Comparison of ENCODE assay signal across 8 cellular contexts in genomic region chr5:111735829-111736228, GRCh38. TPM values are rescaled to one million over a fixed set of nuclear protein-coding genes. Genes with fewer than 3 reads are reported as not detected.
DNase-seq lines count a peak whose midpoint lies in the region; ATAC-seq, FAIRE-seq and TF ChIP-seq lines count a peak whose summit lies in the region.

No MANE protein-coding gene starts in this region.

- H2AK5ac ChIP-seq in H1 (ENCODE audit: low read depth, low read length), result no peak overlapping the region

- H2BK20ac ChIP-seq in H1 (ENCODE audit: low read length), result no peak overlapping the region

- TF ChIP-seq CTCF in H1 (IDR thresholded peaks at IDR 0.05; ENCODE audit: control extremely low read depth in 1 of 3, insufficient read depth in 1 of 3, low read depth in 1 of 3, low read length in 3 of 3), result no peak
- no peak for TF ChIP-seq CTCF in osteocyte (IDR thresholded peaks at IDR 0.05)
- TF ChIP-seq CTCF in ascending aorta (IDR thresholded peaks at IDR 0.05), result no peak

- peak; percentile 46 for DNase-seq in Caki2 (ENCODE audit: low read depth)
- peak; percentile 13 for DNase-seq in MV-4-11 (lab: John Stamatoyannopoulos, UW)
- peak in 1 of 2 experiments; percentile 23 for DNase-seq in H1 (ENCODE audit: low read depth in 1 of 2, low spot score in 2 of 2)
- DNase-seq in osteocyte (ENCODE audit: extremely low spot score, unreplicated experiment), result no peak
- DNase-seq in ascending aorta (ENCODE audit: low spot score in 2 of 2), result no peak
- no peak for DNase-seq in OCI-M2 (lab: John Stamatoyannopoulos, UW; ENCODE audit: unreplicated experiment)

- peaks cover 8 to 35% (median 10%) of the 10 kb centered on the region in 4 experiments for H3K36me3 ChIP-seq in H1 (ENCODE audit: control insufficient read depth in 2 of 4, insufficient read depth in 4 of 4, low read length in 3 of 4)
- peaks cover 0 to under 1% of the 10 kb centered on the region in 2 donors for H3K36me3 ChIP-seq in ascending aorta

- no peak overlapping the region for H3K4me2 ChIP-seq in H1 (ENCODE audit: insufficient read depth in 1 of 2, low read depth in 2 of 2, low read length in 2 of 2)

- peaks cover 60% of the 10 kb centered on the region for H3K36me3 Mint-ChIP-seq in osteocyte (ENCODE audit: unreplicated experiment)

- no peak overlapping the region for H2BK5ac ChIP-seq in H1 (ENCODE audit: low read depth, low read length)

- H2BK12ac ChIP-seq in H1 (ENCODE audit: low read depth, low read length), result no peak overlapping the region

- no peak overlapping the region for H3K56ac ChIP-seq in H1 (replicated peaks; ENCODE audit: insufficient read length, low read depth, low read length)

- H3K23ac ChIP-seq in H1 (ENCODE audit: insufficient read length), result no peak overlapping the region

- H3K27me3 ChIP-seq in H1 (replicated peaks in 1 of 4; ENCODE audit: control insufficient read depth in 3 of 4, extremely low read depth in 1 of 4, insufficient read depth in 3 of 4, low read length in 3 of 4) (no peaks in the 10 kb centered on the region), ascending aorta (no peaks in the 10 kb centered on the region)

- H4K20me1 ChIP-seq in H1 (replicated peaks in 1 of 2; ENCODE audit: control insufficient read depth in 1 of 2, insufficient read depth in 2 of 2, low read length in 2 of 2), result peaks cover 2 to 10% of the 10 kb centered on the region in 2 experiments

- H3K4me1 ChIP-seq in H1 (replicated peaks in 1 of 4; ENCODE audit: control insufficient read depth in 3 of 4, insufficient read depth in 4 of 4, low read length in 3 of 4), result peaks cover 2 to 10% (median 5%) of the 10 kb centered on the region in 4 experiments; a peak in 3 of 7 replicates
- H3K4me1 ChIP-seq in ascending aorta, result peaks cover 0 to 21% of the 10 kb centered on the region in 2 donors

- H3K27ac ChIP-seq in H1 (ENCODE audit: low read depth, low read length), result no peak overlapping the region
- H3K27ac ChIP-seq in ascending aorta, result no peak overlapping the region

- peak overlapping the region; percentile 81 for H3K27ac Mint-ChIP-seq in osteocyte (ENCODE audit: unreplicated experiment)

- H3K23me2 ChIP-seq in H1 (ENCODE audit: low read depth, low read length), result no peaks in the 10 kb centered on the region

- intact Hi-C loops in ascending aorta (cut with DNase I), result loop anchor here (5.0 kb wide), 1 partner anchor 54 kb away; no protein-coding TSS in a partner anchor

- no peak overlapping the region for H2AFZ ChIP-seq in H1 (ENCODE audit: low read length)

- no peaks in the 10 kb centered on the region for H3K9me3 Mint-ChIP-seq in osteocyte (ENCODE audit: unreplicated experiment)

- no peak overlapping the region for H4K91ac ChIP-seq in H1 (replicated peaks; ENCODE audit: insufficient read length, low read length)

- H3K27me3 Mint-ChIP-seq in osteocyte (ENCODE audit: unreplicated experiment), result no peaks in the 10 kb centered on the region

- ATAC-seq in HG03439 (IDR thresholded peaks at IDR 0.05; ENCODE audit: unreplicated experiment) (no peak), HG03521 (IDR thresholded peaks at IDR 0.05; ENCODE audit: unreplicated experiment) (no peak)

- H3K9me3 ChIP-seq in H1 (ENCODE audit: insufficient read depth in 2 of 2, low read depth in 1 of 2, low read length in 1 of 2) (no peaks in the 10 kb centered on the region), ascending aorta (no peaks in the 10 kb centered on the region)

- H3K79me1 ChIP-seq in H1 (ENCODE audit: low read depth, low read length), result no peaks in the 10 kb centered on the region; the same call in 1 of the 2 replicates

- H2BK120ac ChIP-seq in H1 (replicated peaks; ENCODE audit: low read depth, low read length), result no peak overlapping the region

- no peak overlapping the region for H3K14ac ChIP-seq in H1 (ENCODE audit: insufficient read length)

- H3K4me3 Mint-ChIP-seq in osteocyte (ENCODE audit: unreplicated experiment), result no peak overlapping the region

- no peak for FAIRE-seq in H1 (lab: Jason Lieb, UNC)

- no peak overlapping the region for H3K4ac ChIP-seq in H1 (replicated peaks; ENCODE audit: insufficient read length, low read depth, low read length)

- H3K9ac ChIP-seq in H1 (replicated peaks in 1 of 4; ENCODE audit: extremely low read depth in 1 of 4, low read depth in 3 of 4, low read length in 3 of 4), result no peak overlapping the region

- in situ Hi-C loops in Caki2 (cut with HindIII; ENCODE audit: low pct_unique_long_range_greater_than_20kb, low sequenced_read_pairs), result no loop called here

- no peak overlapping the region for H4K8ac ChIP-seq in H1 (ENCODE audit: extremely low read depth, insufficient read depth, low read length)

- H2BK15ac ChIP-seq in H1 (ENCODE audit: low read length), result no peak overlapping the region

- no peak for TF ChIP-seq EP300 in H1 (IDR thresholded peaks at IDR 0.05; ENCODE audit: borderline replicate concordance in 1 of 2, low read depth in 2 of 2, low read length in 2 of 2)

- H3K4me1 Mint-ChIP-seq in osteocyte (ENCODE audit: unreplicated experiment), result peaks cover 84% of the 10 kb centered on the region

- H4K5ac ChIP-seq in H1 (ENCODE audit: insufficient read length, low read depth, low read length), result no peak overlapping the region

- POLR2A ChIA-PET in H1 (lab: Charles Lee; ENCODE audit: partially characterized antibody), result interaction anchor here (0.7 to 1.7 kb wide), 8 partner anchors 8 to 42 kb away, joined by 3 to 12 read pairs (median 3); partner anchors contain the start of gene NREP

- H3K4me3 ChIP-seq in H1 (ENCODE audit: extremely low read depth in 1 of 4, insufficient read depth in 2 of 4, low read depth in 3 of 4, low read length in 4 of 4) (no peak overlapping the region), ascending aorta (no peak overlapping the region)

- WGBS in H1 (ENCODE audit: extremely low coverage in 1 of 2, insufficient coverage in 1 of 2, insufficient read length in 1 of 2, insufficient replicate concordance in 2 of 2, low coverage in 1 of 2, low lambda C conversion rate in 2 of 2, missing lambda C conversion rate in 1 of 2), 2 experiments, result 45% methylated on average over 4 of the region's 4 CpGs; no CpG with 5 or more reads in 1 of the 2 experiments

- no peak for TF ChIP-seq POLR2A in H1 (IDR thresholded peaks at IDR 0.05; ENCODE audit: control extremely low read depth in 1 of 2, low read depth in 2 of 2, low read length in 2 of 2)

- no peak for TF ChIP-seq RAD21 in H1 (IDR thresholded peaks at IDR 0.05 in 1 of 2, conservative IDR thresholded peaks at IDR 0.05 in 1 of 2; ENCODE audit: low read depth in 2 of 2, low read length in 2 of 2)

- no peak overlapping the region for H3K18ac ChIP-seq in H1 (ENCODE audit: extremely low read depth, low read length)

- CTCF ChIA-PET in H1 (lab: Charles Lee; ENCODE audit: partially characterized antibody), result interaction anchor here (0.9 to 1.5 kb wide), 4 partner anchors 14 to 38 kb away, joined by 3 to 6 read pairs (median 3); no protein-coding TSS in a partner anchor

- peaks cover 0 to 56% of the 10 kb centered on the region in 2 experiments; a peak in 2 of 4 replicates for H3K79me2 ChIP-seq in H1 (ENCODE audit: control insufficient read depth in 1 of 2, insufficient read depth in 2 of 2, low read length in 2 of 2)

TF ChIP-seq in H1, 55 proteins besides CTCF, POLR2A, EP300 and RAD21:
- TF ChIP-seq SIN3A (conservative IDR thresholded peaks at IDR 0.05 in 1 of 2, IDR thresholded peaks at IDR 0.05 in 1 of 2; ENCODE audit: low read depth in 1 of 2, low read length in 2 of 2), result 0 out of 4 replicates have a peak, but pooled peaks have one; percentile 28 to 71
- TF ChIP-seq JUND (IDR thresholded peaks at IDR 0.05; ENCODE audit: low read length), result no peak
- TF ChIP-seq EGR1 (IDR thresholded peaks at IDR 0.05; ENCODE audit: borderline replicate concordance, low read depth, low read length), result no peak
- TF ChIP-seq JUN (IDR thresholded peaks at IDR 0.05; ENCODE audit: low read depth, low read length), result no peak
TF ChIP-seq in H1: peak in this region for 1.

RNA-seq across cellular contexts. Expression of gene NREP, which starts 21.2 kb away (rescaled TPM):
- 42.6 and 46.3 TPM in 2 replicates for total RNA-seq in Caki2 (2014; rRNA removed; shearing (Covaris generic); ENCODE audit: low replicate concordance)
- total RNA-seq in H1 (2021; fragmentation: NEBNext Ultra II Directional; extraction: Animal tissue kit (Norgen Biotek cat#: 25700)), result 254 and 271 TPM in 2 replicates
- 171 and 301 TPM in 2 replicates for polyA plus RNA-seq in H1 (2011; rRNA removed)
- polyA plus RNA-seq in H1 (2011; cell fraction: cytosol; rRNA removed), result 298 TPM
- polyA plus RNA-seq in H1 (2011; cell fraction: nucleus; rRNA removed), result 110 TPM
- polyA plus RNA-seq in H1 (2012, experiment 1 of 2), result 155 to 220 TPM (median 172 TPM) in 4 replicates
- polyA plus RNA-seq in H1 (2012, experiment 2 of 2), result 147 TPM
- polyA plus RNA-seq in H1 (2013, experiment 1 of 2), result 272 TPM
- 278 TPM for polyA plus RNA-seq in H1 (2013, experiment 2 of 2)
- polyA minus RNA-seq in H1 (2011; rRNA and poly(A)+ RNA removed), result 145 and 168 TPM in 2 replicates
- polyA minus RNA-seq in H1 (2011; cell fraction: cytosol; rRNA and poly(A)+ RNA removed), result 88.7 TPM
- polyA minus RNA-seq in H1 (2011; cell fraction: nucleus; rRNA and poly(A)+ RNA removed), result 211 TPM
- total RNA-seq in osteocyte (874 and 888 TPM in 2 replicates), ascending aorta (15.3 TPM)

Comparison
In these comparisons a context has a peak if more than half of its experiments do, and no peak if none do; other contexts are left out.
1. DNase-seq: peak in Caki2 (single experiment) and MV-4-11 (single experiment); none in osteocyte (single experiment), ascending aorta (0 of 2) and OCI-M2 (single experiment).